Comparison of ENCODE assay signal across 16 cellular contexts in the genomic region with DNA sequence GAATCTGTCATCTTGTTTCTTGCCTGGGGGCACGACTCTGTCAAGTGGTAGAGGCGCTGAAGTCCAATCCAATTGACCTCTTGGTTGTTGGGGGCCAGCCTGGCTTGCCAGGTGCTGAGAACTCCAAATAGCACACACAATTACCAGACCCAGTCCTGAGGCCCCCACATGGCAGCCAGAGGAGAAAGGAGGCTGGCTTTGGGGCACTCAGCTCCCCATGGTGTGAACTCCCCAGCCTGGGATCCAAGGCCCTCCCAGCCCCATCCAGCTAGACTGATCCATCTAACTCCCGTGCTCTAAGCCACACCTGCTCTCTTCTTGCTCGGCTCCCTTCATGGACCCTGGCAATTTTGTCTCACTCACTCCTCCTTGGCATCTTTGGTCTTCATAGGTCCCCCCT.
DNase-seq lines count a peak whose midpoint lies in the region; ATAC-seq and TF ChIP-seq lines count a peak whose summit lies in the region.
"Had no signal": no experiment of that assay in that cellular context is flagged by ENCODE, and none has a peak within 500 bp of the region (broad histone marks: within the 10 kb centered on the region; RNA-seq: fewer than 3 reads in every experiment).

No MANE protein-coding gene starts in this region.

- H3K36me3 Mint-ChIP-seq in HFFc6 (ENCODE audit: low read depth) (no peaks in the 10 kb centered on the region), brain (no peaks in the 10 kb centered on the region), nephron (ENCODE audit: low read depth) (no peaks in the 10 kb centered on the region)

- peaks cover 2 to 16% (median 11%) of the 10 kb centered on the region in 6 donors for H3K4me1 ChIP-seq in spleen

- no peak for DNase-seq in HFFc6
- DNase-seq in spleen: peak; percentile 46
- no peak for DNase-seq in stimulated activated naive CD4-positive, alpha-beta T cell treated with Interleukin-2 at 50 U/mL for 16 hours (lab: John Stamatoyannopoulos, UW)
- no peak for DNase-seq in KBM-7
- DNase-seq: C1 segment of cervical spinal cord; Calu3; CD4-positive, alpha-beta T cell; DMS153; DND-41; GDM1; HCEC 1CT had no signal

- no peak for TF ChIP-seq POLR2A in spleen (IDR thresholded peaks at IDR 0.05)

- intact Hi-C loops in spleen (cut with DNase I; ENCODE audit: low total_unique reads): no loop called here

- H3K4me3 Mint-ChIP-seq in HFFc6 (no peak overlapping the region; the same call in 1 of the 2 replicates), brain (peak overlapping the region in 3 of 5 experiments; percentile 10 to 37 (median 34)), nephron (peak overlapping the region; percentile 42 to 75 (median 44))

- no peaks in the 10 kb centered on the region for H3K36me3 ChIP-seq in spleen

- 84 to 96% (median 92%) methylated on average over 4 of the region's 4 CpGs for WGBS in spleen, 5 donors

- no peak for TF ChIP-seq CTCF in HFFc6 (IDR thresholded peaks at IDR 0.05)
- no peak for TF ChIP-seq CTCF in brain (conservative IDR thresholded peaks at IDR 0.05)
- no peak for TF ChIP-seq CTCF in nephron (IDR thresholded peaks at IDR 0.05; ENCODE audit: unreplicated experiment in 3 of 3)
- no peak for TF ChIP-seq CTCF in spleen (IDR thresholded peaks at IDR 0.05 in 8 of 11, conservative IDR thresholded peaks at IDR 0.05 in 3 of 11)

- no peak overlapping the region for H3K4me3 ChIP-seq in spleen

- H3K4me1 Mint-ChIP-seq in HFFc6 (ENCODE audit: low read depth) (peaks cover 67% of the 10 kb centered on the region), brain (peaks cover 49% of the 10 kb centered on the region), nephron (peaks cover 31% of the 10 kb centered on the region)

- peak overlapping the region; percentile 62; the same call in 1 of the 2 replicates for H3K27ac Mint-ChIP-seq in HFFc6
- H3K27ac Mint-ChIP-seq in brain: peak overlapping the region in 3 of 5 experiments; percentile 2 to 83 (median 6)
- H3K27ac Mint-ChIP-seq in nephron: peak overlapping the region; percentile 11 to 78 (median 63)
- H3K27ac Mint-ChIP-seq: B cell; CD4-positive, alpha-beta T cell had no signal

- H3K27me3 Mint-ChIP-seq in HFFc6 (ENCODE audit: insufficient read depth) (peaks cover 9% of the 10 kb centered on the region), brain (peaks cover 5% of the 10 kb centered on the region), nephron (ENCODE audit: low read depth) (peaks cover 14% of the 10 kb centered on the region)

- H3K9me3 ChIP-seq in spleen: no peaks in the 10 kb centered on the region

- in situ Hi-C loops in KBM-7 (cut with MboI; ENCODE audit: low pct_unique_long_range_greater_than_20kb, low sequenced_read_pairs): no loop called here

- ATAC-seq in GM19328 (IDR thresholded peaks at IDR 0.05; ENCODE audit: unreplicated experiment): no peak

- no peak overlapping the region for H3K27ac ChIP-seq in spleen

- no peaks in the 10 kb centered on the region for H3K9me3 Mint-ChIP-seq in HFFc6
- H3K9me3 Mint-ChIP-seq in brain: peaks cover 2 to 6% (median 6%) of the 10 kb centered on the region in 5 experiments
- no peaks in the 10 kb centered on the region for H3K9me3 Mint-ChIP-seq in nephron
- H3K9me3 Mint-ChIP-seq: CD4-positive, alpha-beta T cell; IgD-negative memory B cell had no signal

- peaks cover 0 to 48% (median 12%) of the 10 kb centered on the region in 7 donors for H3K27me3 ChIP-seq in spleen (replicated peaks in 1 of 7)

Comparison
In these comparisons a context has a peak if more than half of its experiments do, and no peak if none do; other contexts are left out.
1. H3K27ac Mint-ChIP-seq: peak in every context shown above with its lines; median percentile 63 in nephron; 62 in HFFc6; 6 in brain.